In genomic region chr9:99299214-99300102, GRCh38 we compare ENCODE assay signal across 9 cellular contexts.
A peak's percentile ranks its signal among the peaks of the same experiment; 100 is the strongest.
DNase-seq lines count a peak whose midpoint lies in the region; ATAC-seq and TF ChIP-seq lines count a peak whose summit lies in the region.
"Had no signal": no experiment of that assay in that cellular context is flagged by ENCODE, and none has a peak within 500 bp of the region (broad histone marks: within the 10 kb centered on the region; RNA-seq: fewer than 3 reads in every experiment).

No MANE protein-coding gene starts in this region.

- ATAC-seq in HCT116 (peak; percentile 63), HG02678 (IDR thresholded peaks at IDR 0.05; ENCODE audit: unreplicated experiment) (no peak), GM19324 (IDR thresholded peaks at IDR 0.05; ENCODE audit: low FRiP score, unreplicated experiment) (no peak)
- ATAC-seq: lower lobe of right lung had no signal

- H4K20me1 ChIP-seq in HCT116 (ENCODE audit: insufficient read depth), result no peaks in the 10 kb centered on the region

- intact Hi-C loops in HCT116 (cut with micrococcal nuclease), result loop anchor here (1.0 to 10.0 kb wide), 2 partner anchors 505 to 712 kb away; no protein-coding TSS in a partner anchor
- intact Hi-C loops in spleen (cut with DNase I; ENCODE audit: low total_unique reads), result no loop called here

- H3K9me3 ChIP-seq in HCT116 (ENCODE audit: control insufficient read depth in 1 of 2, insufficient read depth in 1 of 2, low read depth in 1 of 2, low read length in 2 of 2), result no peaks in the 10 kb centered on the region
- no peaks in the 10 kb centered on the region for H3K9me3 ChIP-seq in spleen
- H3K9me3 ChIP-seq: lower lobe of right lung had no signal

- TF ChIP-seq CTCF in AG09309 (IDR thresholded peaks at IDR 0.05; ENCODE audit: control insufficient read depth, insufficient read depth, low read depth, low read length, missing control alignments), result peak; percentile 13
- peak; percentile 9 to 46 (median 44); a peak in 3 of 6 replicates for TF ChIP-seq CTCF in HCT116 (IDR thresholded peaks at IDR 0.05 in 2 of 3, conservative IDR thresholded peaks at IDR 0.05 in 1 of 3; ENCODE audit: borderline replicate concordance in 1 of 3, insufficient read depth in 1 of 3, low read depth in 2 of 3, low read length in 2 of 3)
- TF ChIP-seq CTCF in RWPE1 (conservative IDR thresholded peaks at IDR 0.05; ENCODE audit: low read depth), result no peak
- no peak for TF ChIP-seq CTCF in spleen (IDR thresholded peaks at IDR 0.05 in 8 of 11, conservative IDR thresholded peaks at IDR 0.05 in 3 of 11)

- POLR2A ChIA-PET in HCT116 (lab: Charles Lee) (no interaction called here), RWPE1 (lab: Yijun Ruan, JAX; ENCODE audit: low non-redundant PET) (no interaction called here)

- BruUV-seq in HCT116 (replicated peaks; lab: Mats Ljungman, UMichigan), result no TSS peak

- CTCF ChIA-PET in HCT116 (lab: Charles Lee), result interaction anchor here (0.7 to 2.2 kb wide), 5 partner anchors 68 to 1025 kb away, joined by 3 to 10 read pairs (median 3); no protein-coding TSS in a partner anchor
- CTCF ChIA-PET in RWPE1 (lab: Yijun Ruan, JAX), result interaction anchor here (0.5 to 0.9 kb wide), 3 partner anchors 132 to 714 kb away, joined by 3 to 5 read pairs (median 3); no protein-coding TSS in a partner anchor

- H3K4me3 ChIP-seq in AG09309 (ENCODE audit: control insufficient read depth, low read depth, low read length), result no peak overlapping the region
- H3K4me3 ChIP-seq in HCT116 (replicated peaks in 1 of 2; ENCODE audit: low read depth in 1 of 2, low read length in 2 of 2), result no peak overlapping the region
- no peak overlapping the region for H3K4me3 ChIP-seq in spleen
- H3K4me3 ChIP-seq: lower lobe of right lung had no signal

- no peak overlapping the region for H3K4me2 ChIP-seq in HCT116 (ENCODE audit: low read length)

- peak; percentile 37 for DNase-seq in AG09309 (ENCODE audit: low read depth)
- DNase-seq in HCT116 (ENCODE audit: low read depth, low spot score), result no peak
- peak; percentile 72 for DNase-seq in RWPE1 (ENCODE audit: low spot score)
- peak; percentile 14 for DNase-seq in glomerular endothelial cell (ENCODE audit: extremely low read depth, low read depth, low spot score)
- no peak for DNase-seq in stimulated activated CD4-positive, alpha-beta T cell treated with anti-CD3 and anti-CD28 coated beads, Interleukin-2, amount 100 ng/mL, for 24 hours
- DNase-seq in spleen, result no peak
- DNase-seq: lower lobe of right lung had no signal

- H3K9me2 ChIP-seq in HCT116 (ENCODE audit: insufficient read depth), result no peaks in the 10 kb centered on the region

- H3K4me1 ChIP-seq in HCT116 (ENCODE audit: control insufficient read depth in 1 of 2, insufficient read depth in 2 of 2, low read length in 2 of 2), result peaks cover 0 to 4% of the 10 kb centered on the region in 2 experiments; a peak in 1 of 4 replicates
- peaks cover 0 to 10% (median 0%) of the 10 kb centered on the region in 6 donors for H3K4me1 ChIP-seq in spleen
- H3K4me1 ChIP-seq: lower lobe of right lung had no signal

- peak; percentile 75 for TF ChIP-seq RAD21 in HCT116 (IDR thresholded peaks at IDR 0.05; ENCODE audit: low read depth)

- no peak overlapping the region for H3K9ac ChIP-seq in HCT116 (ENCODE audit: low read length)

- no peaks in the 10 kb centered on the region for H3K79me2 ChIP-seq in HCT116 (ENCODE audit: insufficient read depth, low read length)

- H3K27me3 ChIP-seq in HCT116 (ENCODE audit: insufficient read depth, low read length) (no peaks in the 10 kb centered on the region), spleen (replicated peaks in 1 of 7) (peaks cover 0 to 3% (median 0%) of the 10 kb centered on the region in 7 donors)

- no peak overlapping the region for H2AFZ ChIP-seq in HCT116 (ENCODE audit: low read depth, low read length, poor library complexity, severe bottlenecking)

- TF ChIP-seq POLR2A in HCT116 (IDR thresholded peaks at IDR 0.05; ENCODE audit: borderline replicate concordance, extremely low read depth, insufficient read depth, insufficient read length) (no peak), spleen (IDR thresholded peaks at IDR 0.05) (no peak)

- H3K27ac ChIP-seq in HCT116 (ENCODE audit: low read depth, low read length) (no peak overlapping the region), RWPE1 (no peak overlapping the region), spleen (no peak overlapping the region)
- H3K27ac ChIP-seq: lower lobe of right lung had no signal

- RAD21 ChIA-PET in HCT116 (lab: Charles Lee; ENCODE audit: low non-redundant PET in 1 of 2, low total read pairs in 2 of 2, uncharacterized antibody in 2 of 2, unreplicated experiment in 2 of 2), result interaction anchor here in 1 of 2 experiments (1.4 kb wide), 1 partner anchor 520 kb away, joined by 4 read pairs; no protein-coding TSS in a partner anchor

- no peaks in the 10 kb centered on the region for H3K36me3 ChIP-seq in HCT116 (ENCODE audit: control insufficient read depth in 1 of 2, insufficient read depth in 2 of 2, low read length in 2 of 2)
- no peaks in the 10 kb centered on the region for H3K36me3 ChIP-seq in spleen
- H3K36me3 ChIP-seq: lower lobe of right lung had no signal

- 67 to 85% (median 84%) methylated on average over 4 of the region's 4 CpGs for WGBS in spleen, 5 donors

TF ChIP-seq in HCT116, 20 proteins besides CTCF, POLR2A, EP300 and RAD21:
- TF ChIP-seq CEBPB (IDR thresholded peaks at IDR 0.05; ENCODE audit: low read depth), result 0 out of 2 replicates have a peak, but pooled peaks have one; percentile 18
- TF ChIP-seq FOSL1 (IDR thresholded peaks at IDR 0.05; ENCODE audit: low read depth), result peak; percentile 27
- no peak for TF ChIP-seq ELF1 (IDR thresholded peaks at IDR 0.05; ENCODE audit: borderline replicate concordance, low read depth)

Comparison
In these comparisons a context has a peak if more than half of its experiments do, and no peak if none do; other contexts are left out.
1. DNase-seq: peak in AG09309 (single experiment), RWPE1 (single experiment) and glomerular endothelial cell (single experiment); none in HCT116 (single experiment), stimulated activated CD4-positive, alpha-beta T cell treated with anti-CD3 and anti-CD28 coated beads, Interleukin-2, amount 100 ng/mL, for 24 hours (0 of 2) and spleen (single experiment).
2. CTCF ChIP-seq: peak in AG09309 (single experiment) and HCT116 (3 of 3); none in RWPE1 (single experiment) and spleen (0 of 11).